24 cellular contexts compared by ENCODE assay signal in genomic region chrX:115311139-115311538, GRCh38. TPM values are rescaled to one million over a fixed set of nuclear protein-coding genes. Genes with fewer than 3 reads are reported as not detected.
"Had no signal": no experiment of that assay in that cellular context is flagged by ENCODE, and none has a peak within 500 bp of the region (broad histone marks: within the 10 kb centered on the region; RNA-seq: fewer than 3 reads in every experiment).

No MANE protein-coding gene starts in this region.

- H3K27ac ChIP-seq: heart right ventricle, sigmoid colon, thoracic aorta, vagina, WERI-Rb-1 had no signal

- H3K4me3 ChIP-seq: heart right ventricle, sigmoid colon, thoracic aorta, vagina had no signal

- DNase-seq: activated CD4-positive, alpha-beta T cell treated with anti-CD3 and anti-CD28 coated beads for 1 hour; activated CD4-positive, alpha-beta T cell treated with anti-CD3 and anti-CD28 coated beads, Interleukin-2, amount 50 U/mL, for 1 hour; activated gamma-delta T cell treated with Interleukin-2 at 50 U/mL for 16 hours; activated T-cell treated with anti-CD3 and anti-CD28 coated beads, Interleukin-2, amount 50 U/mL, for 1 hour; naive B cell; sigmoid colon; stimulated activated CD4-positive, alpha-beta T cell treated with anti-CD3 and anti-CD28 coated beads, Interleukin-2, amount 100 ng/mL, for 48 hours; stimulated activated CD8-positive, alpha-beta memory T cell treated with anti-CD3 and anti-CD28 coated beads, Interleukin-4, amount 100 ng/mL, for 48 hours; stimulated activated naive B cell treated with anti-CD40 and anti-IgM and Interleukin-4, amounts not matched to agents 10 μg/mL and 1 μg/mL and 100 μg/mL, for 72 hours; WERI-Rb-1 had no signal

- H3K4me1 ChIP-seq: heart right ventricle, sigmoid colon, vagina had no signal

- H3K9me3 ChIP-seq: sigmoid colon, thoracic aorta, vagina had no signal

- H3K27me3 ChIP-seq: sigmoid colon, vagina had no signal

- H3K36me3 ChIP-seq: heart right ventricle, sigmoid colon, thoracic aorta, vagina, WERI-Rb-1 had no signal

- FAIRE-seq: TTC549 had no signal

RNA-seq across cellular contexts. Expression of gene LUZP4, which starts 21.6 kb away (rescaled TPM):
- total RNA-seq: cardiac septum, chondrocyte, epithelial cell of proximal tubule, fibroblast of villous mesenchyme, heart right ventricle, left cardiac atrium, liver, mucosa of gallbladder, neural crest cell, osteoblast, posterior vena cava, sigmoid colon, thoracic aorta, vagina had no signal
- polyA plus RNA-seq: heart right ventricle, liver, sigmoid colon had no signal
